In the genomic region with DNA sequence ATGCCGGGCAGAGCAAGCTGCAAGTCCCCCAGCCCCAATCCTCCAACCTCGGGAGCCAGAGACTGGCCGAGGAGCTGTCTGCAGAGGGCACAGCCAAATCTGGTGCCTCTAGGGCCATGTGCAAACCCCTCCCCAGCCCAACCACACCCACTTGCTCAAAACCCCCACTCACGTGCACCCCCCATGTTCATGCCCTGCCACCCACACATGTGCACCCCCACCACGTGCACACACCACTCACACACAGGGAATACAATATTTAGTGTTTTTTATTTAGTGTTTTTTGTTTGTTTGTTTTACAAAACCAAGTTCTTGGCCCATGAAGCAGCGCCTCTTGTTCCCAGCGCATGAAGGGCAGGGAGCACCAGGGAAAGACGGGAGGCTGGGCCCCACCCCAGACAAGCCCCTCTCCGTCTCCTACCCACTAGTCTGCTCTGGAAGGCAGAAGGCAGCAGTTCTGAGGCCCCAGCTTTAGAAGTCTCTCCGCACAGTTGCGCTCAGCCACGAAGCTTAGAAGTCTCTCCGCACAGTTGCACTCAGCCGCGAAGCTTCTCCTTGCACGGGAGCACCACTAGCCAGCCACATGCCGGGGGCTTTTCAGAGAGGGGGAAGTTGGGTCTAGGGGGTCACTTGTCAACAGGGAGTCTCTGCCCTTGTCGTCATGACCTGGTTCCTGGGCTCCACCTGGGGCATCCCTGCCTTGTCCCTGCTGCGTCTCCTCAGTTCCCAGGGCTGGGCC, we compare ENCODE assay signal across 17 cellular contexts.
DNase-seq lines count a peak whose midpoint lies in the region; ATAC-seq and TF ChIP-seq lines count a peak whose summit lies in the region.
"Had no signal": no experiment of that assay in that cellular context is flagged by ENCODE, and none has a peak within 500 bp of the region (broad histone marks: within the 10 kb centered on the region; RNA-seq: fewer than 3 reads in every experiment).

No MANE protein-coding gene starts in this region.

- no peak for ATAC-seq in Right ventricle myocardium superior (ENCODE audit: poor library complexity)
- no peak for ATAC-seq in right cardiac atrium
- ATAC-seq in natural killer cell: no peak
- ATAC-seq in GM19395 (IDR thresholded peaks at IDR 0.05; ENCODE audit: unreplicated experiment): no peak

- TF ChIP-seq CTCF in coronary artery (IDR thresholded peaks at IDR 0.05) (no peak), neural crest cell (conservative IDR thresholded peaks at IDR 0.05) (no peak), testis (IDR thresholded peaks at IDR 0.05) (no peak), natural killer cell (IDR thresholded peaks at IDR 0.05) (no peak)

- no peaks in the 10 kb centered on the region for H3K36me3 ChIP-seq in testis (ENCODE audit: low read depth, missing control alignments)

- H3K4me1 Mint-ChIP-seq in neural crest cell: peaks cover 5% of the 10 kb centered on the region
- no peaks in the 10 kb centered on the region for H3K4me1 Mint-ChIP-seq in natural killer cell

- H3K9me3 Mint-ChIP-seq in neural crest cell (no peaks in the 10 kb centered on the region), natural killer cell (no peaks in the 10 kb centered on the region)

- no peak for TF ChIP-seq POLR2A in testis (IDR thresholded peaks at IDR 0.05)

- H3K36me3 Mint-ChIP-seq in neural crest cell (ENCODE audit: low read depth) (no peaks in the 10 kb centered on the region), natural killer cell (no peaks in the 10 kb centered on the region)

- H3K4me3 Mint-ChIP-seq in neural crest cell (no peak overlapping the region), natural killer cell (no peak overlapping the region)

- H3K9me3 ChIP-seq in right cardiac atrium (ENCODE audit: control insufficient read depth, low read length): no peaks in the 10 kb centered on the region
- no peaks in the 10 kb centered on the region for H3K9me3 ChIP-seq in testis

- no peaks in the 10 kb centered on the region for H3K4me1 ChIP-seq in right cardiac atrium (ENCODE audit: control insufficient read depth, insufficient read depth, low read length)
- no peaks in the 10 kb centered on the region for H3K4me1 ChIP-seq in testis

- 78% methylated on average over 19 of the region's 19 CpGs for WGBS in right cardiac atrium
- 78 to 84% methylated on average over 10 to 19 of the region's 19 CpGs for WGBS in testis, 2 donors

- H3K27me3 ChIP-seq in right cardiac atrium (ENCODE audit: control insufficient read depth, insufficient read depth): no peaks in the 10 kb centered on the region
- H3K27me3 ChIP-seq in testis: no peaks in the 10 kb centered on the region

- H3K4me3 ChIP-seq in right cardiac atrium (ENCODE audit: low read length): no peak overlapping the region
- no peak overlapping the region for H3K4me3 ChIP-seq in coronary artery
- no peak overlapping the region for H3K4me3 ChIP-seq in testis
- H3K4me3 ChIP-seq: PC-9, SK-N-MC had no signal

- intact Hi-C loops in Right ventricle myocardium superior (cut with DNase I) (no loop called here), right cardiac atrium (cut with DNase I) (no loop called here), testis (cut with DNase I; ENCODE audit: low total_unique reads) (no loop called here), natural killer cell (cut with micrococcal nuclease) (no loop called here)

- H3K27ac ChIP-seq in right cardiac atrium (ENCODE audit: low read length): no peak overlapping the region
- no peak overlapping the region for H3K27ac ChIP-seq in coronary artery
- H3K27ac ChIP-seq in testis: no peak overlapping the region
- H3K27ac ChIP-seq: PC-9, SK-N-MC had no signal

- H3K27ac Mint-ChIP-seq in neural crest cell (ENCODE audit: unreplicated experiment) (peak overlapping the region; percentile 57), natural killer cell (no peak overlapping the region)

- DNase-seq in Right ventricle myocardium superior (peak; percentile 13), right cardiac atrium (no peak), coronary artery (ENCODE audit: low spot score) (peak; percentile 57), neural crest cell (ENCODE audit: low read depth, low spot score) (no peak), testis (peak; percentile 9), natural killer cell (no peak), NCI-H524 treated with DMSO at 0.1 percent for 48 hours (lab: John Stamatoyannopoulos, UW) (no peak)
- DNase-seq: C1 segment of cervical spinal cord, IMR-90, NCI-H1417, NCI-H187 treated with DMSO at 0.1 percent for 48 hours, NCI-H2171 treated with DMSO at 0.1 percent for 48 hours, NCI-H446 treated with DMSO at 0.1 percent for 48 hours, NCI-H774, PC-9 had no signal

- H3K27me3 Mint-ChIP-seq in neural crest cell (ENCODE audit: low read depth) (peaks cover 2% of the 10 kb centered on the region), natural killer cell (ENCODE audit: low read depth in 2 of 2) (peaks cover 12 to 20% of the 10 kb centered on the region in 2 donors)

Comparison
In these comparisons a context has a peak if more than half of its experiments do, and no peak if none do; other contexts are left out.
1. DNase-seq: peak in Right ventricle myocardium superior (single experiment), coronary artery (single experiment) and testis (single experiment); none in right cardiac atrium (0 of 3), neural crest cell (single experiment), natural killer cell (single experiment) and NCI-H524 treated with DMSO at 0.1 percent for 48 hours (single experiment).